8 cellular contexts compared by ENCODE assay signal in genomic region chr1:85048296-85049064, GRCh38. TPM values are rescaled to one million over a fixed set of nuclear protein-coding genes. Genes with fewer than 3 reads are reported as not detected.
A peak's percentile ranks its signal among the peaks of the same experiment; 100 is the strongest.
DNase-seq lines count a peak whose midpoint lies in the region; ATAC-seq, FAIRE-seq and TF ChIP-seq lines count a peak whose summit lies in the region.

A gene with protein sequence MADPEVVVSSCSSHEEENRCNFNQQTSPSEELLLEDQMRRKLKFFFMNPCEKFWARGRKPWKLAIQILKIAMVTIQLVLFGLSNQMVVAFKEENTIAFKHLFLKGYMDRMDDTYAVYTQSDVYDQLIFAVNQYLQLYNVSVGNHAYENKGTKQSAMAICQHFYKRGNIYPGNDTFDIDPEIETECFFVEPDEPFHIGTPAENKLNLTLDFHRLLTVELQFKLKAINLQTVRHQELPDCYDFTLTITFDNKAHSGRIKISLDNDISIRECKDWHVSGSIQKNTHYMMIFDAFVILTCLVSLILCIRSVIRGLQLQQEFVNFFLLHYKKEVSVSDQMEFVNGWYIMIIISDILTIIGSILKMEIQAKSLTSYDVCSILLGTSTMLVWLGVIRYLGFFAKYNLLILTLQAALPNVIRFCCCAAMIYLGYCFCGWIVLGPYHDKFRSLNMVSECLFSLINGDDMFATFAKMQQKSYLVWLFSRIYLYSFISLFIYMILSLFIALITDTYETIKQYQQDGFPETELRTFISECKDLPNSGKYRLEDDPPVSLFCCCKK (minus strand): TSS chr1:85048500. CDS start chr1:85045360, 3,140 bp downstream.

- no peaks in the 10 kb centered on the region for H3K9me3 ChIP-seq in CD4-positive, CD25-positive, alpha-beta regulatory T cell (ENCODE audit: control insufficient read depth in 2 of 2, low read length in 2 of 2)
- H3K9me3 ChIP-seq in Panc1 (ENCODE audit: control insufficient read depth, insufficient read depth, low read depth, low read length), result no peaks in the 10 kb centered on the region
- H3K9me3 ChIP-seq in iPS-20b (ENCODE audit: insufficient read depth, low read depth, low read length), result no peaks in the 10 kb centered on the region

- peaks cover 29% of the 10 kb centered on the region for H3K4me1 ChIP-seq in CD4-positive, CD25-positive, alpha-beta regulatory T cell (ENCODE audit: control insufficient read depth, insufficient read depth, low read length, poor library complexity, severe bottlenecking)
- peaks cover 10% of the 10 kb centered on the region for H3K4me1 ChIP-seq in Panc1 (ENCODE audit: control insufficient read depth, insufficient read depth, low read length)
- peaks cover 9% of the 10 kb centered on the region; the same call in 1 of the 2 replicates for H3K4me1 ChIP-seq in iPS-20b (ENCODE audit: insufficient read depth, low read length)

- ATAC-seq in CD4-positive, CD25-positive, alpha-beta regulatory T cell (ENCODE audit: low read depth in 2 of 2), result peak; percentile 24 to 56
- ATAC-seq in HG03159 (IDR thresholded peaks at IDR 0.05; ENCODE audit: unreplicated experiment) (peak; percentile 65), Panc1 (peak; percentile 87)
- peak; percentile 41 for ATAC-seq in activated naive CD8-positive, alpha-beta T cell treated with anti-CD3 and anti-CD28 coated beads, Interleukin-2, amount 50 U/mL, for 24 hours

- DNase-seq in CD4-positive, CD25-positive, alpha-beta regulatory T cell, result peak in 2 of 3 donors; percentile 4 to 26
- DNase-seq in GM19239 (ENCODE audit: insufficient read length, low spot score), result peak; percentile 52
- no peak for DNase-seq in Panc1 (ENCODE audit: low read depth, low spot score)
- peak; percentile 37 for DNase-seq in activated naive CD8-positive, alpha-beta T cell treated with anti-CD3 and anti-CD28 coated beads, Interleukin-2, amount 50 U/mL, for 24 hours
- peak; percentile 37 for DNase-seq in stimulated activated CD4-positive, alpha-beta T cell treated with anti-CD3 and anti-CD28 coated beads, Interleukin-12 subunit alpha, Interleukin-12 subunit beta, amount 100 ng/mL, for 4 hours
- DNase-seq in SHP77 treated with DMSO at 0.1 percent for 48 hours (lab: John Stamatoyannopoulos, UW), result no peak

- H3K36me3 ChIP-seq in CD4-positive, CD25-positive, alpha-beta regulatory T cell (ENCODE audit: control insufficient read depth, insufficient read depth, low read length), result no peaks in the 10 kb centered on the region
- H3K36me3 ChIP-seq in Panc1 (ENCODE audit: control insufficient read depth, insufficient read depth, low read length) (no peaks in the 10 kb centered on the region), iPS-20b (ENCODE audit: insufficient read depth, low read depth, low read length) (no peaks in the 10 kb centered on the region)

- peak; percentile 74 for FAIRE-seq in GM19239 (lab: Jason Lieb, UNC)

- BruUV-seq in Panc1 (replicated peaks; lab: Mats Ljungman, UMichigan), result no TSS peak

- peak within 1 kb of the TSS in 2 of 3 donors; percentile 16 to 38 for H3K27ac Mint-ChIP-seq in CD4-positive, CD25-positive, alpha-beta regulatory T cell
- H3K27ac Mint-ChIP-seq in activated naive CD8-positive, alpha-beta T cell treated with anti-CD3 and anti-CD28 coated beads, Interleukin-2, amount 50 U/mL, for 24 hours, result no peak within 1 kb of the TSS

- peaks cover 7 to 31% (median 13%) of the 10 kb centered on the region in 4 donors for H3K4me1 Mint-ChIP-seq in CD4-positive, CD25-positive, alpha-beta regulatory T cell
- H3K4me1 Mint-ChIP-seq in activated naive CD8-positive, alpha-beta T cell treated with anti-CD3 and anti-CD28 coated beads, Interleukin-2, amount 50 U/mL, for 24 hours, result peaks cover 19% of the 10 kb centered on the region

- peaks cover 0 to 4% (median 0%) of the 10 kb centered on the region in 7 donors for H3K9me3 Mint-ChIP-seq in CD4-positive, CD25-positive, alpha-beta regulatory T cell
- no peaks in the 10 kb centered on the region for H3K9me3 Mint-ChIP-seq in activated naive CD8-positive, alpha-beta T cell treated with anti-CD3 and anti-CD28 coated beads, Interleukin-2, amount 50 U/mL, for 24 hours

- peak within 1 kb of the TSS; percentile 58 to 86 (median 76) for H3K4me3 Mint-ChIP-seq in CD4-positive, CD25-positive, alpha-beta regulatory T cell
- peak within 1 kb of the TSS; percentile 61 for H3K4me3 Mint-ChIP-seq in activated naive CD8-positive, alpha-beta T cell treated with anti-CD3 and anti-CD28 coated beads, Interleukin-2, amount 50 U/mL, for 24 hours

- CTCF ChIA-PET in Panc1 (lab: Charles Lee), result interaction anchor here (0.6 to 0.8 kb wide), 2 partner anchors 104 to 153 kb away, joined by 3 read pairs; no protein-coding TSS in a partner anchor

- TF ChIP-seq CTCF in Panc1 (IDR thresholded peaks at IDR 0.05), result peak; percentile 19

- in situ Hi-C loops in Panc1 (cut with HindIII; ENCODE audit: low pct_unique_long_range_greater_than_20kb, low sequenced_read_pairs), result no loop called here

- H3K27me3 Mint-ChIP-seq in CD4-positive, CD25-positive, alpha-beta regulatory T cell, result peaks cover 65% of the 10 kb centered on the region
- H3K27me3 Mint-ChIP-seq in activated naive CD8-positive, alpha-beta T cell treated with anti-CD3 and anti-CD28 coated beads, Interleukin-2, amount 50 U/mL, for 24 hours, result peaks cover 55% of the 10 kb centered on the region

- peaks cover 30% of the 10 kb centered on the region for H3K27me3 ChIP-seq in CD4-positive, CD25-positive, alpha-beta regulatory T cell (ENCODE audit: control insufficient read depth, insufficient read depth, low read length)
- H3K27me3 ChIP-seq in Panc1 (ENCODE audit: control insufficient read depth, insufficient read depth, low read length), result peaks cover 36% of the 10 kb centered on the region
- peaks cover 70% of the 10 kb centered on the region for H3K27me3 ChIP-seq in iPS-20b (ENCODE audit: insufficient read depth, low read length)

- peak within 1 kb of the TSS; percentile 37; the same call in 1 of the 2 replicates for H3K9ac ChIP-seq in iPS-20b (ENCODE audit: low read depth, low read length)

- POLR2A ChIA-PET in Panc1 (lab: Charles Lee), result no interaction called here

- intact Hi-C loops in Panc1 (cut with micrococcal nuclease; ENCODE audit: unreplicated experiment), result no loop called here

- no peaks in the 10 kb centered on the region for H3K36me3 Mint-ChIP-seq in CD4-positive, CD25-positive, alpha-beta regulatory T cell
- H3K36me3 Mint-ChIP-seq in activated naive CD8-positive, alpha-beta T cell treated with anti-CD3 and anti-CD28 coated beads, Interleukin-2, amount 50 U/mL, for 24 hours (ENCODE audit: low read depth), result no peaks in the 10 kb centered on the region

- H3K27ac ChIP-seq in CD4-positive, CD25-positive, alpha-beta regulatory T cell (ENCODE audit: insufficient read depth, low read length, poor library complexity, severe bottlenecking), result no peak within 1 kb of the TSS
- H3K27ac ChIP-seq in Panc1 (ENCODE audit: low read length) (no peak within 1 kb of the TSS; the same call in 1 of the 2 replicates), iPS-20b (ENCODE audit: low read length) (no peak within 1 kb of the TSS)

- no peak within 1 kb of the TSS for H3K4me3 ChIP-seq in CD4-positive, CD25-positive, alpha-beta regulatory T cell (ENCODE audit: low read depth, low read length)
- H3K4me3 ChIP-seq in Panc1 (ENCODE audit: low read depth in 2 of 2, low read length in 2 of 2) (peak within 1 kb of the TSS; percentile 51 to 53), iPS-20b (ENCODE audit: low read length) (peak within 1 kb of the TSS; percentile 68)

RNA-seq across cellular contexts. Expression of the gene that starts here (rescaled TPM):
- total RNA-seq in CD4-positive, CD25-positive, alpha-beta regulatory T cell, result not detected
- under 1 TPM in 1 of 4 donors, not detected in 3; 0.15 TPM for polyA plus RNA-seq in CD4-positive, CD25-positive, alpha-beta regulatory T cell
- 14.2 TPM for total RNA-seq in Panc1 (2021; ENCODE audit: unreplicated experiment)
- 3.3 TPM for polyA plus RNA-seq in Panc1 (2012; ENCODE audit: insufficient read length)

Comparison
In these comparisons a context has a peak if more than half of its experiments do, and no peak if none do; other contexts are left out.
1. RNA of the gene that starts here (total RNA-seq): 14.2 TPM in Panc1 (single experiment); not detected in CD4-positive, CD25-positive, alpha-beta regulatory T cell (single experiment); every median in the first group is over 10 times any median in the second.
2. Peak in DNase-seq and ATAC-seq in CD4-positive, CD25-positive, alpha-beta regulatory T cell; RNA of the gene not detected or under 1 TPM.
3. DNase-seq: peak in GM19239 (single experiment), activated naive CD8-positive, alpha-beta T cell treated with anti-CD3 and anti-CD28 coated beads, Interleukin-2, amount 50 U/mL, for 24 hours (single experiment) and stimulated activated CD4-positive, alpha-beta T cell treated with anti-CD3 and anti-CD28 coated beads, Interleukin-12 subunit alpha, Interleukin-12 subunit beta, amount 100 ng/mL, for 4 hours (single experiment); none in Panc1 (single experiment) and SHP77 treated with DMSO at 0.1 percent for 48 hours (single experiment).
4. Peak in every context shown above with its lines, with median percentiles within 50 percentile points of each other: ATAC-seq.